Comparison of ENCODE assay signal across 1 cellular context in genomic region chr2:162073776-162074578, GRCh38.
A peak's percentile ranks its signal among the peaks of the same experiment; 100 is the strongest.
TF ChIP-seq lines count a peak whose summit lies in the region.

DPP4 (minus strand) TSS chr2:162074215; CDS start chr2:162073981, 234 bp downstream.

TF ChIP-seq in WTC11, 78 proteins besides CTCF, POLR2A, EP300 and RAD21 (continued from another document):
- TF ChIP-seq MAX (CRISPR knock-in tag; IDR thresholded peaks at IDR 0.05) (0 out of 2 replicates have a peak, but pooled peaks have one; percentile 41), ERG (CRISPR knock-in tag; IDR thresholded peaks at IDR 0.05) (no peak), CREB1 (CRISPR knock-in tag; IDR thresholded peaks at IDR 0.05) (no peak), MLX (CRISPR knock-in tag; IDR thresholded peaks at IDR 0.05) (no peak), GTF2I (CRISPR knock-in tag; conservative IDR thresholded peaks at IDR 0.05) (peak; percentile 89), CBFB (CRISPR knock-in tag; IDR thresholded peaks at IDR 0.05; ENCODE audit: low read depth) (0 out of 2 replicates have a peak, but pooled peaks have one; percentile 32), USF2 (CRISPR knock-in tag; IDR thresholded peaks at IDR 0.05) (peak; percentile 53; the same call in 1 of the 2 replicates), AFF4 (CRISPR knock-in tag; IDR thresholded peaks at IDR 0.05; ENCODE audit: borderline replicate concordance) (no peak), PRDM15 (CRISPR knock-in tag; IDR thresholded peaks at IDR 0.05) (no peak), ZNF423 (CRISPR knock-in tag; IDR thresholded peaks at IDR 0.05) (peak; percentile 34), PREB (CRISPR knock-in tag; IDR thresholded peaks at IDR 0.05; ENCODE audit: borderline replicate concordance) (no peak)
